Comparison of ENCODE assay signal across 21 cellular contexts in the genomic region with DNA sequence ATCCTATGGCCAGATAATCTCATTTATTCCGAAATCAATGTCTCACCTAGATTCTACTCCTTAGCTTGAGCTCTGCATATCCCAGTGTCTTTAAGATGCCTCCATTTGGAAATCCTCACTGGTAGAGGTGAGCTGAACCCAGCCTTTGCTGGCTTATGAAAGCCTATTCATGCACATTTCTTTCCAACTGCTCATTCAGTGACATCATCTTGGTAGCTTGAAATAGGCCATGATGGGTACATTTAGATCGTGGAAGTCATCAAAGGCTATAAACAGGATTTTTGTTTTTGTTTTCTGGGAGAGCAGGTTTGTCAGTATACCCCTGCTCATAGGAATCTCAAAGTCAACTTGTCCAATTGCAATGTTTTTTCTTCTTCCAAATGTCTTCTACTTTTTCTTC. TPM values are rescaled to one million over a fixed set of nuclear protein-coding genes. Genes with fewer than 3 reads are reported as not detected.
"Had no signal": no experiment of that assay in that cellular context is flagged by ENCODE, and none has a peak within 500 bp of the region (broad histone marks: within the 10 kb centered on the region; RNA-seq: fewer than 3 reads in every experiment).

No MANE protein-coding gene starts in this region.

- H3K4me3 Mint-ChIP-seq: immature natural killer cell; natural killer cell; T-helper 2 cell treated with Interferon-gamma antibody and Interleukin-4, amounts not matched to agents 5 μg/mL and 100 μg/mL, for 36 hours had no signal

- H3K4me1 Mint-ChIP-seq: immature natural killer cell, natural killer cell had no signal

- DNase-seq: activated CD4-positive, alpha-beta T cell treated with anti-CD3 and anti-CD28 coated beads, Interleukin-2, amount 50 U/mL, for 4 hours; activated effector memory CD4-positive, alpha-beta T cell treated with anti-CD3 and anti-CD28 coated beads, Interleukin-2, amount 50 U/mL, for 16 hours; activated T-cell treated with anti-CD3 and anti-CD28 coated beads, Interleukin-2, amount 50 U/mL, for 1 hour; effector CD4-positive, alpha-beta T cell; glutamatergic neuron; immature natural killer cell; left colon; mucosa of descending colon; natural killer cell; nucleus accumbens; sigmoid colon; stimulated activated CD4-positive, alpha-beta T cell treated with anti-CD3 and anti-CD28 coated beads, Interleukin-12 subunit alpha, Interleukin-12 subunit beta, amount 100 ng/mL, for 4 hours; stimulated activated naive CD4-positive, alpha-beta T cell treated with Interleukin-2 at 50 U/mL for 16 hours; SW 1271; upper lobe of left lung had no signal

- H3K9me3 ChIP-seq: mucosa of descending colon, prostate gland, sigmoid colon, upper lobe of left lung had no signal

- FAIRE-seq: colon had no signal

- H3K36me3 Mint-ChIP-seq: activated naive CD4-positive, alpha-beta T cell treated with anti-CD3 and anti-CD28 coated beads, Interleukin-2, amount 50 U/mL, for 72 hours; immature natural killer cell; natural killer cell had no signal

- H3K27ac ChIP-seq: prostate gland, sigmoid colon, upper lobe of left lung had no signal

- H3K9me3 Mint-ChIP-seq: activated naive CD4-positive, alpha-beta T cell treated with anti-CD3 and anti-CD28 coated beads, Interleukin-2, amount 50 U/mL, for 72 hours; natural killer cell; T-helper 2 cell treated with Interferon-gamma antibody and Interleukin-4, amounts not matched to agents 5 μg/mL and 100 μg/mL, for 36 hours had no signal

- ATAC-seq: activated CD4-positive, CD25-positive, alpha-beta regulatory T cell treated with anti-CD3 and anti-CD28 coated beads, Interleukin-2, amount 50 U/mL, for 24 hours; activated naive CD4-positive, alpha-beta T cell treated with anti-CD3 and anti-CD28 coated beads, Interleukin-2, amount 50 U/mL, for 72 hours; left colon; mucosa of descending colon; natural killer cell had no signal

- H3K4me3 ChIP-seq: lung, mucosa of descending colon, prostate gland, sigmoid colon, upper lobe of left lung had no signal

- H3K27ac Mint-ChIP-seq: immature natural killer cell; natural killer cell; T-helper 2 cell treated with Interferon-gamma antibody and Interleukin-4, amounts not matched to agents 5 μg/mL and 100 μg/mL, for 36 hours had no signal

- H3K36me3 ChIP-seq: prostate gland, sigmoid colon, upper lobe of left lung had no signal

- H3K27me3 ChIP-seq: sigmoid colon, upper lobe of left lung had no signal

- H3K4me1 ChIP-seq: prostate gland, sigmoid colon, upper lobe of left lung had no signal

RNA-seq across cellular contexts. Expression of a gene that starts 6.0 kb away (rescaled TPM):
- total RNA-seq: activated naive CD4-positive, alpha-beta T cell treated with anti-CD3 and anti-CD28 coated beads, Interleukin-2, amount 50 U/mL, for 72 hours; lung; natural killer cell; upper lobe of left lung had no signal
- polyA plus RNA-seq: immature natural killer cell, lung had no signal

RNA-seq across cellular contexts. Expression of a gene that starts 41.9 kb away (rescaled TPM):
- total RNA-seq: activated naive CD4-positive, alpha-beta T cell treated with anti-CD3 and anti-CD28 coated beads, Interleukin-2, amount 50 U/mL, for 72 hours; lung; natural killer cell had no signal
- polyA plus RNA-seq: immature natural killer cell, lung had no signal
